In genomic region chr2:675460-675859, GRCh38 we compare ENCODE assay signal across 8 cellular contexts. TPM values are rescaled to one million over a fixed set of nuclear protein-coding genes. Genes with fewer than 3 reads are reported as not detected.
DNase-seq lines count a peak whose midpoint lies in the region; TF ChIP-seq lines count a peak whose summit lies in the region.

No MANE protein-coding gene starts in this region.

- H3K4me3 ChIP-seq in spleen = peak overlapping the region in 2 of 8 donors; percentile 65 to 85

- 91 to 94% (median 93%) methylated on average over 8 to 9 of the region's 9 CpGs for WGBS in spleen, 5 donors

- TF ChIP-seq POLR2A in spleen (IDR thresholded peaks at IDR 0.05) = no peak

- no peaks in the 10 kb centered on the region for H3K27me3 Mint-ChIP-seq in activated CD4-positive, alpha-beta T cell treated with anti-CD3 and anti-CD28 coated beads, Interleukin-2, amount 10 ng/mL, durations not matched to agents 7 days and 5 days

- peaks cover 29% of the 10 kb centered on the region for H3K36me3 Mint-ChIP-seq in activated CD4-positive, alpha-beta T cell treated with anti-CD3 and anti-CD28 coated beads, Interleukin-2, amount 10 ng/mL, durations not matched to agents 7 days and 5 days (ENCODE audit: low read depth)

- TF ChIP-seq CTCF in RWPE1 (conservative IDR thresholded peaks at IDR 0.05; ENCODE audit: low read depth) (no peak), spleen (IDR thresholded peaks at IDR 0.05 in 8 of 11, conservative IDR thresholded peaks at IDR 0.05 in 3 of 11) (no peak)

- no peaks in the 10 kb centered on the region for H3K27me3 ChIP-seq in spleen (replicated peaks in 1 of 7)

- POLR2A ChIA-PET in activated CD4-positive, alpha-beta T cell treated with anti-CD3 and anti-CD28 coated beads, Interleukin-2, amount 10 ng/mL, durations not matched to agents 7 days and 5 days (lab: Charles Lee) = no interaction called here
- POLR2A ChIA-PET in RWPE1 (lab: Yijun Ruan, JAX; ENCODE audit: low non-redundant PET) = no interaction called here

- H3K9me3 ChIP-seq in spleen = no peaks in the 10 kb centered on the region

- H3K4me1 Mint-ChIP-seq in activated CD4-positive, alpha-beta T cell treated with anti-CD3 and anti-CD28 coated beads, Interleukin-2, amount 10 ng/mL, durations not matched to agents 7 days and 5 days = peaks cover 43% of the 10 kb centered on the region

- H3K4me1 ChIP-seq in spleen = peaks cover 2 to 55% (median 40%) of the 10 kb centered on the region in 6 donors

- no peak for DNase-seq in activated CD4-positive, alpha-beta T cell treated with anti-CD3 and anti-CD28 coated beads, Interleukin-2, amount 10 ng/mL, durations not matched to agents 7 days and 5 days
- no peak for DNase-seq in activated CD4-positive, alpha-beta T cell treated with anti-CD3 and anti-CD28 coated beads, Interleukin-2, amount 50 U/mL, for 1 hour
- DNase-seq in RWPE1 (ENCODE audit: low spot score) (no peak), fibroblast of gingiva (ENCODE audit: low read depth) (peak; percentile 20), spleen (peak; percentile 87), Ammon's horn (ENCODE audit: low spot score) (no peak), COR-L47 (lab: John Stamatoyannopoulos, UW) (no peak), SHP77 (lab: John Stamatoyannopoulos, UW) (no peak)

- CTCF ChIA-PET in activated CD4-positive, alpha-beta T cell treated with anti-CD3 and anti-CD28 coated beads, Interleukin-2, amount 10 ng/mL, durations not matched to agents 7 days and 5 days (lab: Charles Lee) = no interaction called here
- CTCF ChIA-PET in RWPE1 (lab: Yijun Ruan, JAX) = no interaction called here

- H3K4me3 Mint-ChIP-seq in activated CD4-positive, alpha-beta T cell treated with anti-CD3 and anti-CD28 coated beads, Interleukin-2, amount 10 ng/mL, durations not matched to agents 7 days and 5 days = peak overlapping the region; percentile 83

- intact Hi-C loops in spleen (cut with DNase I; ENCODE audit: low total_unique reads) = no loop called here

- peaks cover 0 to 49% (median 26%) of the 10 kb centered on the region in 6 donors for H3K36me3 ChIP-seq in spleen

- peak overlapping the region; percentile 36 for H3K27ac Mint-ChIP-seq in activated CD4-positive, alpha-beta T cell treated with anti-CD3 and anti-CD28 coated beads, Interleukin-2, amount 10 ng/mL, durations not matched to agents 7 days and 5 days

- no peaks in the 10 kb centered on the region for H3K9me3 Mint-ChIP-seq in activated CD4-positive, alpha-beta T cell treated with anti-CD3 and anti-CD28 coated beads, Interleukin-2, amount 10 ng/mL, durations not matched to agents 7 days and 5 days

- H3K27ac ChIP-seq in RWPE1 (peak overlapping the region; percentile 99), spleen (peak overlapping the region in 1 of 8 donors; percentile 11)

RNA-seq across cellular contexts. Expression of gene TMEM18, which starts 1.7 kb away (rescaled TPM):
- 10 to 100 TPM; 30.3 to 31.7 TPM for total RNA-seq in activated CD4-positive, alpha-beta T cell treated with anti-CD3 and anti-CD28 coated beads, Interleukin-2, amount 10 ng/mL, durations not matched to agents 7 days and 5 days
- total RNA-seq in spleen = 10 to 100 TPM; 20.0 to 28.5 (median 22.2) TPM
- polyA plus RNA-seq in spleen = 10 to 100 TPM; 20.2 to 29.3 (median 23.0) TPM

Comparison
In these comparisons a context has a peak if more than half of its experiments do, and no peak if none do; other contexts are left out.
1. DNase-seq: peak in fibroblast of gingiva (single experiment) and spleen (single experiment); none in activated CD4-positive, alpha-beta T cell treated with anti-CD3 and anti-CD28 coated beads, Interleukin-2, amount 10 ng/mL, durations not matched to agents 7 days and 5 days (single experiment), activated CD4-positive, alpha-beta T cell treated with anti-CD3 and anti-CD28 coated beads, Interleukin-2, amount 50 U/mL, for 1 hour (single experiment), RWPE1 (single experiment), Ammon's horn (single experiment), COR-L47 (single experiment) and SHP77 (0 of 2).